Comparison of ENCODE assay signal across 12 cellular contexts in the genomic region with DNA sequence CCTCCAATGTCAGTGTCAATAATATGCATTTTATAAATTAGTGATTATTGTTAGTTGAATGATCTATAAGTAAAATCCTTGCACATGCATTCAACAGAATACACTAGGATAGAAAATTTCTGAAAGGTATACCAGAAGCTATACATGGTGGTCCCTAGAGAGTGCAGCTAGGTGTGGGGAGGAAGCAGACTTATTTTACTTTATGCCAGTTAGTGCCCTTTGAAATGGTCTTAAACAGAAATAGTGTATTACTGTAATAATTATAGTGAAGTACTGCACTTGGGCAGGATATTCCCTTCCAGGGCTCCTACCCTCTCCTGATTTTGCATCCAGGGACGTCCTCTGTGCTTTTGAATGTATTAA. TPM values are rescaled to one million over a fixed set of nuclear protein-coding genes. Genes with fewer than 3 reads are reported as not detected.
A peak's percentile ranks its signal among the peaks of the same experiment; 100 is the strongest.
DNase-seq lines count a peak whose midpoint lies in the region; ATAC-seq and TF ChIP-seq lines count a peak whose summit lies in the region.
"Had no signal": no experiment of that assay in that cellular context is flagged by ENCODE, and none has a peak within 500 bp of the region (broad histone marks: within the 10 kb centered on the region; RNA-seq: fewer than 3 reads in every experiment).

No MANE protein-coding gene starts in this region.

- TF ChIP-seq POLR2A in gastroesophageal sphincter (IDR thresholded peaks at IDR 0.05) = no peak
- no peak for TF ChIP-seq POLR2A in tibial nerve (IDR thresholded peaks at IDR 0.05)

- H3K27ac ChIP-seq in gastroesophageal sphincter = peak overlapping the region in 3 of 4 donors; percentile 53 to 84 (median 83)
- peak overlapping the region in 3 of 4 donors; percentile 62 to 95 (median 82) for H3K27ac ChIP-seq in tibial nerve

- ATAC-seq in activated naive CD8-positive, alpha-beta T cell treated with anti-CD3 and anti-CD28 coated beads, Interleukin-2, amount 10 ng/mL, durations not matched to agents 7 days and 5 days (ENCODE audit: low read depth) = no peak
- ATAC-seq in SK-N-SH treated with all-trans-retinoic acid at 6 μM for 48 hours (peak; percentile 26), gastroesophageal sphincter (no peak)

- WGBS in gastroesophageal sphincter (ENCODE audit: low coverage in 1 of 2), 2 donors = 88% methylated on average over 1 of the region's 1 CpG; no CpG with 5 or more reads in 1 of the 2 donors
- 67 to 89% methylated on average over 1 of the region's 1 CpG for WGBS in tibial nerve, 2 donors

- H3K9me3 Mint-ChIP-seq in activated naive CD8-positive, alpha-beta T cell treated with anti-CD3 and anti-CD28 coated beads, Interleukin-2, amount 10 ng/mL, durations not matched to agents 7 days and 5 days = no peaks in the 10 kb centered on the region
- H3K9me3 Mint-ChIP-seq in activated naive CD8-positive, alpha-beta T cell treated with anti-CD3 and anti-CD28 coated beads for 36 hours = no peaks in the 10 kb centered on the region
- H3K9me3 Mint-ChIP-seq in nephron progenitor cell = no peaks in the 10 kb centered on the region
- H3K9me3 Mint-ChIP-seq: activated naive CD4-positive, alpha-beta T cell treated with anti-CD3 and anti-CD28 coated beads for 36 hours had no signal

- peak overlapping the region; percentile 76 for H3K27ac Mint-ChIP-seq in activated naive CD8-positive, alpha-beta T cell treated with anti-CD3 and anti-CD28 coated beads, Interleukin-2, amount 10 ng/mL, durations not matched to agents 7 days and 5 days
- H3K27ac Mint-ChIP-seq in activated naive CD8-positive, alpha-beta T cell treated with anti-CD3 and anti-CD28 coated beads for 36 hours = no peak overlapping the region
- no peak overlapping the region for H3K27ac Mint-ChIP-seq in nephron progenitor cell

- TF ChIP-seq EP300 in gastroesophageal sphincter (IDR thresholded peaks at IDR 0.05) (no peak), tibial nerve (IDR thresholded peaks at IDR 0.05) (no peak)

- POLR2A ChIA-PET in activated naive CD8-positive, alpha-beta T cell treated with anti-CD3 and anti-CD28 coated beads, Interleukin-2, amount 10 ng/mL, durations not matched to agents 7 days and 5 days (lab: Charles Lee) = interaction anchor here (0.6 to 1.1 kb wide), 4 partner anchors 31 to 141 kb away, joined by 3 to 5 read pairs (median 3); no protein-coding TSS in a partner anchor

- TF ChIP-seq CTCF in gastroesophageal sphincter (IDR thresholded peaks at IDR 0.05) (no peak), tibial nerve (IDR thresholded peaks at IDR 0.05) (no peak), nephron progenitor cell (IDR thresholded peaks at IDR 0.05) (no peak)

- no peak for DNase-seq in activated naive CD8-positive, alpha-beta T cell treated with anti-CD3 and anti-CD28 coated beads, Interleukin-2, amount 10 ng/mL, durations not matched to agents 7 days and 5 days
- no peak for DNase-seq in activated naive CD8-positive, alpha-beta T cell treated with anti-CD3 and anti-CD28 coated beads for 36 hours
- no peak for DNase-seq in tibial nerve (ENCODE audit: low spot score in 2 of 2)
- DNase-seq in NCI-H82 treated with DMSO at 0.1 percent for 48 hours (lab: John Stamatoyannopoulos, UW; ENCODE audit: unreplicated experiment) = no peak
- DNase-seq in activated CD8-positive, alpha-beta memory T cell treated with anti-CD3 and anti-CD28 coated beads for 24 hours = no peak
- no peak for DNase-seq in nephron progenitor cell
- DNase-seq: activated CD8-positive, alpha-beta memory T cell treated with anti-CD3 and anti-CD28 coated beads, Interleukin-2, amount 10 ng/mL, durations not matched to agents 7 days and 5 days; stomach had no signal

- H3K9me3 ChIP-seq in gastroesophageal sphincter (no peaks in the 10 kb centered on the region), tibial nerve (no peaks in the 10 kb centered on the region)
- H3K9me3 ChIP-seq: SJSA1, stomach had no signal

- H3K4me3 ChIP-seq in gastroesophageal sphincter (no peak overlapping the region), tibial nerve (no peak overlapping the region)
- H3K4me3 ChIP-seq: SJSA1, stomach had no signal

- H3K27me3 ChIP-seq in gastroesophageal sphincter (no peaks in the 10 kb centered on the region), tibial nerve (no peaks in the 10 kb centered on the region)
- H3K27me3 ChIP-seq: SJSA1, stomach had no signal

- no peaks in the 10 kb centered on the region for H3K27me3 Mint-ChIP-seq in activated naive CD8-positive, alpha-beta T cell treated with anti-CD3 and anti-CD28 coated beads, Interleukin-2, amount 10 ng/mL, durations not matched to agents 7 days and 5 days
- no peaks in the 10 kb centered on the region for H3K27me3 Mint-ChIP-seq in activated naive CD8-positive, alpha-beta T cell treated with anti-CD3 and anti-CD28 coated beads for 36 hours
- H3K27me3 Mint-ChIP-seq in nephron progenitor cell (ENCODE audit: low read depth, poor library complexity) = no peaks in the 10 kb centered on the region
- H3K27me3 Mint-ChIP-seq: activated CD8-positive, alpha-beta memory T cell treated with anti-CD3 and anti-CD28 coated beads, Interleukin-2, amount 10 ng/mL, durations not matched to agents 7 days and 5 days had no signal

- H3K4me3 Mint-ChIP-seq in activated naive CD8-positive, alpha-beta T cell treated with anti-CD3 and anti-CD28 coated beads, Interleukin-2, amount 10 ng/mL, durations not matched to agents 7 days and 5 days = no peak overlapping the region
- H3K4me3 Mint-ChIP-seq in activated naive CD8-positive, alpha-beta T cell treated with anti-CD3 and anti-CD28 coated beads for 36 hours = no peak overlapping the region
- H3K4me3 Mint-ChIP-seq in nephron progenitor cell = no peak overlapping the region
- H3K4me3 Mint-ChIP-seq: activated CD8-positive, alpha-beta memory T cell treated with anti-CD3 and anti-CD28 coated beads, Interleukin-2, amount 10 ng/mL, durations not matched to agents 7 days and 5 days had no signal

- peaks cover 2% of the 10 kb centered on the region for H3K36me3 Mint-ChIP-seq in activated naive CD8-positive, alpha-beta T cell treated with anti-CD3 and anti-CD28 coated beads, Interleukin-2, amount 10 ng/mL, durations not matched to agents 7 days and 5 days
- peaks cover 2% of the 10 kb centered on the region for H3K36me3 Mint-ChIP-seq in activated naive CD8-positive, alpha-beta T cell treated with anti-CD3 and anti-CD28 coated beads for 36 hours
- H3K36me3 Mint-ChIP-seq in nephron progenitor cell (ENCODE audit: low read depth) = peaks cover 8% of the 10 kb centered on the region

- H3K4me1 ChIP-seq in gastroesophageal sphincter (peaks cover 5 to 67% (median 7%) of the 10 kb centered on the region in 3 donors), tibial nerve (peaks cover 0 to 34% (median 8%) of the 10 kb centered on the region in 4 donors)

- H3K4me1 Mint-ChIP-seq in activated naive CD8-positive, alpha-beta T cell treated with anti-CD3 and anti-CD28 coated beads, Interleukin-2, amount 10 ng/mL, durations not matched to agents 7 days and 5 days = peaks cover 20% of the 10 kb centered on the region
- H3K4me1 Mint-ChIP-seq in activated naive CD8-positive, alpha-beta T cell treated with anti-CD3 and anti-CD28 coated beads for 36 hours = peaks cover 16% of the 10 kb centered on the region
- peaks cover 27% of the 10 kb centered on the region for H3K4me1 Mint-ChIP-seq in nephron progenitor cell

- no peaks in the 10 kb centered on the region for H3K36me3 ChIP-seq in gastroesophageal sphincter
- no peaks in the 10 kb centered on the region for H3K36me3 ChIP-seq in tibial nerve
- H3K36me3 ChIP-seq: SJSA1, stomach had no signal

TF ChIP-seq in SK-N-SH treated with all-trans-retinoic acid at 6 μM for 48 hours, 23 proteins besides CTCF, POLR2A, EP300 and RAD21:
- no peak for TF ChIP-seq ARNTL (CRISPR knock-in tag; IDR thresholded peaks at IDR 0.05; ENCODE audit: borderline replicate concordance, low read depth)
- no peak for TF ChIP-seq ZNF565 (CRISPR knock-in tag; conservative IDR thresholded peaks at IDR 0.05; ENCODE audit: low read depth)
- TF ChIP-seq CSDC2 (CRISPR knock-in tag; IDR thresholded peaks at IDR 0.05) = no peak
- TF ChIP-seq ISL1 (CRISPR knock-in tag; IDR thresholded peaks at IDR 0.05) = no peak
- TF ChIP-seq, protein P1, sequence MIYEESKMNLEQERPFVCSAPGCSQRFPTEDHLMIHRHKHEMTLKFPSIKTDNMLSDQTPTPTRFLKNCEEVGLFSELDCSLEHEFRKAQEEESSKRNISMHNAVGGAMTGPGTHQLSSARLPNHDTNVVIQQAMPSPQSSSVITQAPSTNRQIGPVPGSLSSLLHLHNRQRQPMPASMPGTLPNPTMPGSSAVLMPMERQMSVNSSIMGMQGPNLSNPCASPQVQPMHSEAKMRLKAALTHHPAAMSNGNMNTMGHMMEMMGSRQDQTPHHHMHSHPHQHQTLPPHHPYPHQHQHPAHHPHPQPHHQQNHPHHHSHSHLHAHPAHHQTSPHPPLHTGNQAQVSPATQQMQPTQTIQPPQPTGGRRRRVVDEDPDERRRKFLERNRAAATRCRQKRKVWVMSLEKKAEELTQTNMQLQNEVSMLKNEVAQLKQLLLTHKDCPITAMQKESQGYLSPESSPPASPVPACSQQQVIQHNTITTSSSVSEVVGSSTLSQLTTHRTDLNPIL (CRISPR knock-in tag; IDR thresholded peaks at IDR 0.05; ENCODE audit: low read depth) = no peak
- no peak for TF ChIP-seq TCF4 (CRISPR knock-in tag; IDR thresholded peaks at IDR 0.05; ENCODE audit: borderline replicate concordance)
- TF ChIP-seq GLIS3 (CRISPR knock-in tag; IDR thresholded peaks at IDR 0.05) = no peak
- TF ChIP-seq ESRRG (CRISPR knock-in tag; IDR thresholded peaks at IDR 0.05) = no peak

RNA-seq across cellular contexts. Expression of gene WDR26, which starts 23.2 kb away (rescaled TPM):
- 10 to 100 TPM; 90.2 to 92.0 TPM for total RNA-seq in activated naive CD8-positive, alpha-beta T cell treated with anti-CD3 and anti-CD28 coated beads, Interleukin-2, amount 10 ng/mL, durations not matched to agents 7 days and 5 days
- total RNA-seq in activated naive CD8-positive, alpha-beta T cell treated with anti-CD3 and anti-CD28 coated beads for 36 hours = 10 to 100 TPM; 61.4 to 62.3 TPM
- total RNA-seq in gastroesophageal sphincter = 10 to 100 TPM; 63.9 to 94.5 (median 77.7) TPM
- total RNA-seq in tibial nerve = 10 to 100 TPM; 61.5 to 78.7 (median 71.9) TPM
